ENCODE assay signal across 22 cellular contexts in genomic region chr15:70869346-70869745, GRCh38. TPM values are rescaled to one million over a fixed set of nuclear protein-coding genes. Genes with fewer than 3 reads are reported as not detected.
DNase-seq lines count a peak whose midpoint lies in the region; ATAC-seq and TF ChIP-seq lines count a peak whose summit lies in the region.
"Had no signal": no experiment of that assay in that cellular context is flagged by ENCODE, and none has a peak within 500 bp of the region (broad histone marks: within the 10 kb centered on the region; RNA-seq: fewer than 3 reads in every experiment).

No MANE protein-coding gene starts in this region.

- peaks cover 25% of the 10 kb centered on the region for H3K4me1 ChIP-seq in SJCRH30
- peaks cover 0 to 32% (median 0%) of the 10 kb centered on the region in 3 donors for H3K4me1 ChIP-seq in esophagus squamous epithelium
- peaks cover 5% of the 10 kb centered on the region for H3K4me1 ChIP-seq in upper lobe of right lung
- H3K4me1 ChIP-seq: testis had no signal

- no peak overlapping the region for H3K4me3 Mint-ChIP-seq in HFFc6
- H3K4me3 Mint-ChIP-seq in stimulated activated effector memory CD8-positive, alpha-beta T cell treated with anti-CD3 and anti-CD28 coated beads, Interleukin-12 subunit alpha, Interleukin-12 subunit beta, amount 100 ng/mL, for 72 hours = no peak overlapping the region
- no peak overlapping the region for H3K4me3 Mint-ChIP-seq in stimulated activated naive B cell treated with anti-CD40 and anti-IgM and Interleukin-4, amounts not matched to agents 10 μg/mL and 1 μg/mL and 100 μg/mL, for 72 hours
- H3K4me3 Mint-ChIP-seq: activated T-cell treated with anti-CD3 and anti-CD28 coated beads, Interleukin-2, amount 50 U/mL, for 4 hours; CD4-positive, alpha-beta T cell had no signal

- no peaks in the 10 kb centered on the region for H3K9me3 ChIP-seq in SJCRH30 (replicated peaks)
- H3K9me3 ChIP-seq in esophagus squamous epithelium = no peaks in the 10 kb centered on the region
- H3K9me3 ChIP-seq in upper lobe of right lung = no peaks in the 10 kb centered on the region
- H3K9me3 ChIP-seq: breast epithelium, neutrophil, testis had no signal

- peak overlapping the region; percentile 18; the same call in 1 of the 2 replicates for H3K27ac Mint-ChIP-seq in HFFc6
- no peak overlapping the region for H3K27ac Mint-ChIP-seq in stimulated activated effector memory CD8-positive, alpha-beta T cell treated with anti-CD3 and anti-CD28 coated beads, Interleukin-12 subunit alpha, Interleukin-12 subunit beta, amount 100 ng/mL, for 72 hours
- no peak overlapping the region for H3K27ac Mint-ChIP-seq in stimulated activated naive B cell treated with anti-CD40 and anti-IgM and Interleukin-4, amounts not matched to agents 10 μg/mL and 1 μg/mL and 100 μg/mL, for 72 hours
- H3K27ac Mint-ChIP-seq: CD4-positive, alpha-beta T cell had no signal

- H3K27ac ChIP-seq in SJCRH30 = no peak overlapping the region; the same call in 1 of the 2 replicates
- H3K27ac ChIP-seq in esophagus squamous epithelium = peak overlapping the region in 3 of 4 donors; percentile 2 to 73 (median 51)
- H3K27ac ChIP-seq in upper lobe of right lung = no peak overlapping the region
- H3K27ac ChIP-seq: neutrophil had no signal

- WGBS in esophagus squamous epithelium, 2 donors = 77 to 88% methylated on average over 2 to 3 of the region's 3 CpGs

- TF ChIP-seq CTCF in HFFc6 (IDR thresholded peaks at IDR 0.05) (no peak), esophagus squamous epithelium (IDR thresholded peaks at IDR 0.05) (no peak), upper lobe of right lung (IDR thresholded peaks at IDR 0.05) (no peak)

- H3K27me3 ChIP-seq in SJCRH30 (no peaks in the 10 kb centered on the region), esophagus squamous epithelium (peaks cover 0 to 11% (median 0%) of the 10 kb centered on the region in 4 donors), upper lobe of right lung (no peaks in the 10 kb centered on the region)
- H3K27me3 ChIP-seq: breast epithelium, testis had no signal

- H3K27me3 Mint-ChIP-seq in HFFc6 (ENCODE audit: insufficient read depth) = no peaks in the 10 kb centered on the region
- peaks cover 15 to 27% of the 10 kb centered on the region in 2 donors for H3K27me3 Mint-ChIP-seq in stimulated activated naive B cell treated with anti-CD40 and anti-IgM and Interleukin-4, amounts not matched to agents 10 μg/mL and 1 μg/mL and 100 μg/mL, for 72 hours

- DNase-seq in HFFc6 (no peak), SJCRH30 (peak; percentile 73 to 81), esophagus squamous epithelium (lab: John Stamatoyannopoulos, UW) (no peak), pons (ENCODE audit: low spot score) (peak; percentile 50), upper lobe of right lung (no peak)
- DNase-seq in stimulated activated effector memory CD8-positive, alpha-beta T cell treated with anti-CD3 and anti-CD28 coated beads, Interleukin-12 subunit alpha, Interleukin-12 subunit beta, amount 100 ng/mL, for 72 hours (ENCODE audit: low spot score in 2 of 2) = no peak
- DNase-seq in stimulated activated naive B cell treated with anti-CD40 and anti-IgM and Interleukin-4, amounts not matched to agents 10 μg/mL and 1 μg/mL and 100 μg/mL, for 72 hours = no peak
- DNase-seq in activated CD4-positive, alpha-beta T cell treated with anti-CD3 and anti-CD28 coated beads, Interleukin-2, amount 50 U/mL, for 4 hours = no peak
- DNase-seq: activated CD4-positive, alpha-beta T cell treated with anti-CD3 and anti-CD28 coated beads for 4 hours; activated T-cell treated with anti-CD3 and anti-CD28 coated beads, Interleukin-2, amount 50 U/mL, for 4 hours; CD4-positive, alpha-beta T cell; DMS 273 treated with DMSO at 0.1 percent for 48 hours; NCI-H1417; NCI-H2081 treated with DMSO at 0.1 percent for 48 hours; NCI-H446; NK-92 treated with Interleukin-12 subunit alpha and Interleukin-12 subunit beta, amount 100 ng/mL, for 24 hours; stimulated activated CD4-positive, alpha-beta T cell treated with anti-CD3 and anti-CD28 coated beads, Interleukin-1b, Interleukin-23, amount 100 ng/mL, for 48 hours; T-helper 2 cell; testis had no signal

- no peaks in the 10 kb centered on the region; the same call in 1 of the 2 replicates for H3K9me3 Mint-ChIP-seq in HFFc6
- no peaks in the 10 kb centered on the region for H3K9me3 Mint-ChIP-seq in stimulated activated effector memory CD8-positive, alpha-beta T cell treated with anti-CD3 and anti-CD28 coated beads, Interleukin-12 subunit alpha, Interleukin-12 subunit beta, amount 100 ng/mL, for 72 hours
- peaks cover 0 to 2% of the 10 kb centered on the region in 2 donors for H3K9me3 Mint-ChIP-seq in stimulated activated naive B cell treated with anti-CD40 and anti-IgM and Interleukin-4, amounts not matched to agents 10 μg/mL and 1 μg/mL and 100 μg/mL, for 72 hours
- H3K9me3 Mint-ChIP-seq: CD4-positive, alpha-beta T cell had no signal

- TF ChIP-seq POLR2A in esophagus squamous epithelium (IDR thresholded peaks at IDR 0.05) = no peak

- H3K4me3 ChIP-seq in SJCRH30 (no peak overlapping the region), esophagus squamous epithelium (no peak overlapping the region), upper lobe of right lung (no peak overlapping the region)
- H3K4me3 ChIP-seq: breast epithelium, skin epidermis, testis had no signal

- no peak for ATAC-seq in upper lobe of right lung
- ATAC-seq in stimulated activated effector memory CD8-positive, alpha-beta T cell treated with anti-CD3 and anti-CD28 coated beads, Interleukin-12 subunit alpha, Interleukin-12 subunit beta, amount 100 ng/mL, for 72 hours = no peak
- ATAC-seq in stimulated activated naive B cell treated with anti-CD40 and anti-IgM and Interleukin-4, amounts not matched to agents 10 μg/mL and 1 μg/mL and 100 μg/mL, for 72 hours (replicated peaks) = no peak

- H3K4me1 Mint-ChIP-seq in HFFc6 (ENCODE audit: low read depth) = peaks cover 53% of the 10 kb centered on the region
- no peaks in the 10 kb centered on the region for H3K4me1 Mint-ChIP-seq in stimulated activated effector memory CD8-positive, alpha-beta T cell treated with anti-CD3 and anti-CD28 coated beads, Interleukin-12 subunit alpha, Interleukin-12 subunit beta, amount 100 ng/mL, for 72 hours
- H3K4me1 Mint-ChIP-seq in stimulated activated naive B cell treated with anti-CD40 and anti-IgM and Interleukin-4, amounts not matched to agents 10 μg/mL and 1 μg/mL and 100 μg/mL, for 72 hours = no peaks in the 10 kb centered on the region

- H3K36me3 Mint-ChIP-seq in HFFc6 (ENCODE audit: low read depth) = peaks cover 5% of the 10 kb centered on the region; the same call in 1 of the 2 replicates
- no peaks in the 10 kb centered on the region for H3K36me3 Mint-ChIP-seq in stimulated activated effector memory CD8-positive, alpha-beta T cell treated with anti-CD3 and anti-CD28 coated beads, Interleukin-12 subunit alpha, Interleukin-12 subunit beta, amount 100 ng/mL, for 72 hours
- H3K36me3 Mint-ChIP-seq in stimulated activated naive B cell treated with anti-CD40 and anti-IgM and Interleukin-4, amounts not matched to agents 10 μg/mL and 1 μg/mL and 100 μg/mL, for 72 hours = no peaks in the 10 kb centered on the region

- no peaks in the 10 kb centered on the region for H3K36me3 ChIP-seq in SJCRH30
- no peaks in the 10 kb centered on the region for H3K36me3 ChIP-seq in esophagus squamous epithelium
- no peaks in the 10 kb centered on the region for H3K36me3 ChIP-seq in upper lobe of right lung
- H3K36me3 ChIP-seq: breast epithelium, neutrophil had no signal

- intact Hi-C loops in esophagus squamous epithelium (cut with DNase I) = no loop called here
- intact Hi-C loops in upper lobe of right lung (cut with DNase I) = no loop called here

RNA-seq across cellular contexts. Expression of gene LARP6, which starts 15.4 kb away (rescaled TPM):
- 100 to 1,000 TPM; 105 to 121 (median 115) TPM for total RNA-seq in HFFc6 (2021; fragmentation: NEBNext Ultra II Directional; extraction: Animal tissue kit (Norgen Biotek cat#: 25700))
- 54.8 and 61.2 TPM in 2 replicates for total RNA-seq in SJCRH30 (2014; rRNA removed; shearing (Covaris generic))
- total RNA-seq in esophagus squamous epithelium (10 to 100 TPM in 1 of 4 donors, 1 to 10 TPM in 2, under 1 TPM in 1; 0.30 to 18.7 (median 2.8) TPM), upper lobe of right lung (6.2 TPM)

RNA-seq across cellular contexts. Expression of gene THAP10, which starts 22.9 kb away (rescaled TPM):
- total RNA-seq in HFFc6 (2021; fragmentation: NEBNext Ultra II Directional; extraction: Animal tissue kit (Norgen Biotek cat#: 25700)) = 1 to 10 TPM; 4.2 to 5.8 (median 5.1) TPM
- total RNA-seq in SJCRH30 (2014; rRNA removed; shearing (Covaris generic)) = 5.5 and 6.8 TPM in 2 replicates
- total RNA-seq in esophagus squamous epithelium (1 to 10 TPM; 1.5 to 3.0 (median 2.3) TPM), upper lobe of right lung (1.5 TPM)
- total RNA-seq: activated T-cell treated with anti-CD3 and anti-CD28 coated beads, Interleukin-2, amount 50 U/mL, for 4 hours; CD4-positive, alpha-beta T cell had no signal

RNA-seq across cellular contexts. Expression of gene LRRC49, which starts 23.3 kb away (rescaled TPM):
- total RNA-seq in HFFc6 (2021; fragmentation: NEBNext Ultra II Directional; extraction: Animal tissue kit (Norgen Biotek cat#: 25700)) = 10 to 100 TPM in 3 of 6 experiments, 1 to 10 TPM in 3; 6.2 to 13.4 (median 10.2) TPM
- 12.6 and 21.1 TPM in 2 replicates for total RNA-seq in SJCRH30 (2014; rRNA removed; shearing (Covaris generic))
- total RNA-seq in esophagus squamous epithelium (1 to 10 TPM in 3 of 4 donors, under 1 TPM in 1; 0.34 to 5.5 (median 4.8) TPM), upper lobe of right lung (4.3 TPM)
- total RNA-seq: activated T-cell treated with anti-CD3 and anti-CD28 coated beads, Interleukin-2, amount 50 U/mL, for 4 hours had no signal

Comparison
In these comparisons a context has a peak if more than half of its experiments do, and no peak if none do; other contexts are left out.
1. DNase-seq: peak in SJCRH30 (2 of 2) and pons (single experiment); none in HFFc6 (single experiment), esophagus squamous epithelium (single experiment), upper lobe of right lung (single experiment), stimulated activated effector memory CD8-positive, alpha-beta T cell treated with anti-CD3 and anti-CD28 coated beads, Interleukin-12 subunit alpha, Interleukin-12 subunit beta, amount 100 ng/mL, for 72 hours (0 of 2), stimulated activated naive B cell treated with anti-CD40 and anti-IgM and Interleukin-4, amounts not matched to agents 10 μg/mL and 1 μg/mL and 100 μg/mL, for 72 hours (single experiment) and activated CD4-positive, alpha-beta T cell treated with anti-CD3 and anti-CD28 coated beads, Interleukin-2, amount 50 U/mL, for 4 hours (0 of 2).
2. H3K27ac ChIP-seq: peak in esophagus squamous epithelium (3 of 4); none in SJCRH30 (single experiment) and upper lobe of right lung (single experiment).